ENCODE assay signal across 8 cellular contexts in genomic region chr22:29245626-29246385, GRCh38. TPM values are rescaled to one million over a fixed set of nuclear protein-coding genes. Genes with fewer than 3 reads are reported as not detected.
DNase-seq lines count a peak whose midpoint lies in the region; ATAC-seq and TF ChIP-seq lines count a peak whose summit lies in the region.

No MANE protein-coding gene starts in this region.

- WGBS in SK-N-SH (ENCODE audit: low lambda C conversion rate): 37% methylated on average over 11 of the region's 11 CpGs

- H2AFZ ChIP-seq in SK-N-SH (ENCODE audit: low read depth): no peak overlapping the region

- no peaks in the 10 kb centered on the region for H4K20me1 ChIP-seq in SK-N-SH (ENCODE audit: insufficient read depth)

- POLR2A ChIA-PET in SK-N-SH (lab: Yijun Ruan, JAX): interaction anchor here (0.6 kb wide), 1 partner anchor 456 kb away, joined by 3 read pairs; no protein-coding TSS in a partner anchor

- no peaks in the 10 kb centered on the region for H3F3A ChIP-seq in SK-N-SH (replicated peaks; ENCODE audit: insufficient read depth)

- H3K9me2 ChIP-seq in SK-N-SH: no peaks in the 10 kb centered on the region

- TF ChIP-seq CTCF in GM12865 (IDR thresholded peaks at IDR 0.05; ENCODE audit: insufficient read depth, low read depth, low read length, missing control alignments) (peak; percentile 99), SK-N-SH (IDR thresholded peaks at IDR 0.05) (peak; percentile 93), cardiac muscle cell (IDR thresholded peaks at IDR 0.05; ENCODE audit: low read depth, low read length) (peak; percentile 98)

- peak; percentile 93 for TF ChIP-seq RAD21 in SK-N-SH (IDR thresholded peaks at IDR 0.05; ENCODE audit: low read length)

- no peak overlapping the region for H3K9ac ChIP-seq in SK-N-SH

- H3K27me3 ChIP-seq in SK-N-SH (ENCODE audit: insufficient read depth) (no peaks in the 10 kb centered on the region), cardiac muscle cell (no peaks in the 10 kb centered on the region)

- CTCF ChIA-PET in SK-N-SH (lab: Yijun Ruan, JAX): interaction anchor here (0.5 to 3.2 kb wide), 88 partner anchors 9 to 1359 kb away, joined by 3 to 57 read pairs (median 4); partner anchors contain the start of genes EMID1, EWSR1, GAS2L1 and RHBDD3

- no peaks in the 10 kb centered on the region for H3K9me3 ChIP-seq in SK-N-SH
- no peaks in the 10 kb centered on the region for H3K9me3 ChIP-seq in cardiac muscle cell (ENCODE audit: low read depth)

- no peak for TF ChIP-seq EP300 in SK-N-SH (IDR thresholded peaks at IDR 0.05; ENCODE audit: borderline replicate concordance in 1 of 2, low read depth in 1 of 2, low read length in 1 of 2)

- H3K79me2 ChIP-seq in SK-N-SH (ENCODE audit: insufficient read depth): no peaks in the 10 kb centered on the region

- DNase-seq in GM12865 (ENCODE audit: low read depth) (peak; percentile 79), KG1 (lab: John Stamatoyannopoulos, UW) (peak; percentile 27), SK-N-SH (peak; percentile 84), cardiac muscle cell (ENCODE audit: low read depth in 1 of 2, low spot score in 1 of 2) (peak; percentile 74 to 75), pulmonary artery endothelial cell (ENCODE audit: low read depth, low spot score) (peak; percentile 11)
- DNase-seq in activated naive CD4-positive, alpha-beta T cell treated with anti-CD3 and anti-CD28 coated beads, Interleukin-2, amount 50 U/mL, for 16 hours: peak; percentile 65

- ATAC-seq in HG03175 (IDR thresholded peaks at IDR 0.05; ENCODE audit: unreplicated experiment) (no peak), GM21528 (IDR thresholded peaks at IDR 0.05; ENCODE audit: low FRiP score, unreplicated experiment) (no peak)

- H3K4me3 ChIP-seq in GM12865 (ENCODE audit: low read depth, low read length) (no peak overlapping the region), SK-N-SH (ENCODE audit: low read depth in 2 of 2, low read length in 1 of 2) (peak overlapping the region in 1 of 2 experiments; percentile 30; a peak in 1 of 4 replicates), cardiac muscle cell (no peak overlapping the region)

- H3K4me2 ChIP-seq in SK-N-SH: no peak overlapping the region

- H3K36me3 ChIP-seq in SK-N-SH (replicated peaks in 1 of 2; ENCODE audit: control insufficient read depth in 1 of 2, insufficient read depth in 2 of 2, low read length in 1 of 2): no peaks in the 10 kb centered on the region
- H3K36me3 ChIP-seq in cardiac muscle cell: no peaks in the 10 kb centered on the region

- H3K27ac ChIP-seq in SK-N-SH (ENCODE audit: low read depth in 2 of 2, low read length in 1 of 2) (no peak overlapping the region), cardiac muscle cell (no peak overlapping the region)

- H3K4me1 ChIP-seq in SK-N-SH (ENCODE audit: control insufficient read depth in 1 of 2, insufficient read depth in 2 of 2, low read depth in 1 of 2, low read length in 1 of 2) (peaks cover 0 to 4% of the 10 kb centered on the region in 2 experiments; a peak in 1 of 4 replicates), cardiac muscle cell (ENCODE audit: low read depth) (no peaks in the 10 kb centered on the region)

TF ChIP-seq in SK-N-SH, 30 proteins besides CTCF, POLR2A, EP300 and RAD21:
- TF ChIP-seq FOSL2 (IDR thresholded peaks at IDR 0.05; ENCODE audit: borderline replicate concordance, low read depth) (no peak), NFIC (IDR thresholded peaks at IDR 0.05; ENCODE audit: borderline replicate concordance) (no peak), YY1 (IDR thresholded peaks at IDR 0.05; ENCODE audit: low read depth) (no peak), SMC3 (IDR thresholded peaks at IDR 0.05; ENCODE audit: low read depth, low read length) (peak; percentile 89), TAF1 (IDR thresholded peaks at IDR 0.05; ENCODE audit: borderline replicate concordance, low read depth, low read length) (no peak)

RNA-seq across cellular contexts. Expression of gene RHBDD3, which starts 22.0 kb away (rescaled TPM):
- polyA plus RNA-seq in SK-N-SH (2012; rRNA removed): 19.0 and 23.0 TPM in 2 replicates
- polyA plus RNA-seq in SK-N-SH (2012; cell fraction: cytosol; rRNA removed): 7.0 and 12.1 TPM in 2 replicates
- 47.6 and 71.1 TPM in 2 replicates for polyA plus RNA-seq in SK-N-SH (2012; cell fraction: nucleus; rRNA removed)
- total RNA-seq in cardiac muscle cell: 88.6 and 102 TPM in 2 replicates
- 80.4 and 83.7 TPM in 2 replicates for polyA plus RNA-seq in cardiac muscle cell
- total RNA-seq in pulmonary artery endothelial cell: 18.9 and 21.6 TPM in 2 replicates

RNA-seq across cellular contexts. Expression of gene EWSR1, which starts 22.3 kb away (rescaled TPM):
- polyA plus RNA-seq in SK-N-SH (2012; rRNA removed): 173 and 234 TPM in 2 replicates
- 103 and 111 TPM in 2 replicates for polyA plus RNA-seq in SK-N-SH (2012; cell fraction: cytosol; rRNA removed)
- 442 and 643 TPM in 2 replicates for polyA plus RNA-seq in SK-N-SH (2012; cell fraction: nucleus; rRNA removed)
- total RNA-seq in cardiac muscle cell: 233 and 266 TPM in 2 replicates
- 328 and 349 TPM in 2 replicates for polyA plus RNA-seq in cardiac muscle cell
- 220 TPM in 2 replicates for total RNA-seq in pulmonary artery endothelial cell

RNA-seq across cellular contexts. Expression of gene EMID1, which starts 40.1 kb away (rescaled TPM):
- 0.71 and 1.1 TPM in 2 replicates for polyA plus RNA-seq in SK-N-SH (2012; rRNA removed)
- 0.59 and 1.2 TPM in 2 replicates for polyA plus RNA-seq in SK-N-SH (2012; cell fraction: cytosol; rRNA removed)
- 0.68 and 1.3 TPM in 2 replicates for polyA plus RNA-seq in SK-N-SH (2012; cell fraction: nucleus; rRNA removed)
- total RNA-seq in cardiac muscle cell: 13.0 and 42.5 TPM in 2 replicates
- 9.9 and 32.9 TPM in 2 replicates for polyA plus RNA-seq in cardiac muscle cell
- not detected in 2 replicates for total RNA-seq in pulmonary artery endothelial cell

Comparison
In these comparisons a context has a peak if more than half of its experiments do, and no peak if none do; other contexts are left out.
1. DNase-seq: peak in every context shown above with its lines; median percentile 84 in SK-N-SH; 79 in GM12865; 74 in cardiac muscle cell; 65 in activated naive CD4-positive, alpha-beta T cell treated with anti-CD3 and anti-CD28 coated beads, Interleukin-2, amount 50 U/mL, for 16 hours; 27 in KG1; 11 in pulmonary artery endothelial cell.
2. RNA of gene EMID1, which starts 40.1 kb away (total RNA-seq): 13.0 to 42.5 TPM in cardiac muscle cell; not detected in pulmonary artery endothelial cell; every median in the first group is over 10 times any median in the second.
3. Peak in every context shown above with its lines, with median percentiles within 50 percentile points of each other: CTCF ChIP-seq.